9 cellular contexts compared by ENCODE assay signal in genomic region chr11:60378359-60378758, GRCh38. TPM values are rescaled to one million over a fixed set of nuclear protein-coding genes. Genes with fewer than 3 reads are reported as not detected.
DNase-seq lines count a peak whose midpoint lies in the region; ATAC-seq lines count a peak whose summit lies in the region.
"Had no signal": no experiment of that assay in that cellular context is flagged by ENCODE, and none has a peak within 500 bp of the region (broad histone marks: within the 10 kb centered on the region; RNA-seq: fewer than 3 reads in every experiment).

MS4A7 (plus strand) TSS chr11:60378532; CDS start chr11:60383142, 4,610 bp downstream.

- no peaks in the 10 kb centered on the region for H3K36me3 Mint-ChIP-seq in activated naive CD4-positive, alpha-beta T cell treated with anti-CD3 and anti-CD28 coated beads for 36 hours (ENCODE audit: low read depth)
- no peaks in the 10 kb centered on the region for H3K36me3 Mint-ChIP-seq in activated CD4-positive, alpha-beta T cell treated with anti-CD3 and anti-CD28 coated beads, Interleukin-2, amount 10 ng/mL, durations not matched to agents 24 days and 14 days (ENCODE audit: low read depth)

- peaks cover 7% of the 10 kb centered on the region for H3K4me1 Mint-ChIP-seq in activated naive CD4-positive, alpha-beta T cell treated with anti-CD3 and anti-CD28 coated beads for 36 hours (ENCODE audit: low read depth)
- H3K4me1 Mint-ChIP-seq in activated CD4-positive, alpha-beta T cell treated with anti-CD3 and anti-CD28 coated beads, Interleukin-2, amount 10 ng/mL, durations not matched to agents 24 days and 14 days: peaks cover 7% of the 10 kb centered on the region

- H3K9me3 Mint-ChIP-seq in activated naive CD4-positive, alpha-beta T cell treated with anti-CD3 and anti-CD28 coated beads for 36 hours: no peaks in the 10 kb centered on the region
- H3K9me3 Mint-ChIP-seq in activated CD4-positive, alpha-beta T cell treated with anti-CD3 and anti-CD28 coated beads, Interleukin-2, amount 10 ng/mL, durations not matched to agents 24 days and 14 days: no peaks in the 10 kb centered on the region
- H3K9me3 Mint-ChIP-seq: T-helper 1 cell treated with Interleukin-12 subunit alpha and Interleukin-12 subunit beta and Interleukin-4 antibody, amounts not matched to agents 30 μg/mL and 1 μg/mL, for 36 hours had no signal

- DNase-seq in activated naive CD4-positive, alpha-beta T cell treated with anti-CD3 and anti-CD28 coated beads for 36 hours: peak; percentile 8
- no peak for DNase-seq in activated naive CD4-positive, alpha-beta T cell treated with Interleukin-2 at 50 U/mL for 16 hours
- no peak for DNase-seq in activated CD4-positive, CD25-positive, alpha-beta regulatory T cell (lab: John Stamatoyannopoulos, UW)
- DNase-seq in activated CD4-positive, alpha-beta T cell treated with anti-CD3 and anti-CD28 coated beads, Interleukin-2, amount 10 ng/mL, durations not matched to agents 24 days and 14 days: no peak
- DNase-seq in COLO829 (ENCODE audit: low spot score): no peak

- ATAC-seq in HG03280 (IDR thresholded peaks at IDR 0.05; ENCODE audit: unreplicated experiment): peak; percentile 78

- no peak within 1 kb of the TSS for H3K4me3 ChIP-seq in rectal smooth muscle tissue (ENCODE audit: low read length)

- H3K27ac Mint-ChIP-seq in activated naive CD4-positive, alpha-beta T cell treated with anti-CD3 and anti-CD28 coated beads for 36 hours: no peak within 1 kb of the TSS
- no peak within 1 kb of the TSS for H3K27ac Mint-ChIP-seq in activated CD4-positive, alpha-beta T cell treated with anti-CD3 and anti-CD28 coated beads, Interleukin-2, amount 10 ng/mL, durations not matched to agents 24 days and 14 days
- H3K27ac Mint-ChIP-seq: T-helper 1 cell treated with Interleukin-12 subunit alpha and Interleukin-12 subunit beta and Interleukin-4 antibody, amounts not matched to agents 30 μg/mL and 1 μg/mL, for 36 hours had no signal

- intact Hi-C loops in activated naive CD4-positive, alpha-beta T cell treated with anti-CD3 and anti-CD28 coated beads for 36 hours (cut with micrococcal nuclease): no loop called here
- intact Hi-C loops in activated CD4-positive, alpha-beta T cell treated with anti-CD3 and anti-CD28 coated beads, Interleukin-2, amount 10 ng/mL, durations not matched to agents 24 days and 14 days (cut with micrococcal nuclease): no loop called here

- 20 to 64% (median 21%) methylated on average over 3 of the region's 3 CpGs for WGBS in adipose tissue, 3 donors

- H3K4me1 ChIP-seq in rectal smooth muscle tissue (ENCODE audit: control insufficient read depth, insufficient read depth, low read length): no peaks in the 10 kb centered on the region

- H3K4me3 Mint-ChIP-seq in activated naive CD4-positive, alpha-beta T cell treated with anti-CD3 and anti-CD28 coated beads for 36 hours: no peak within 1 kb of the TSS
- no peak within 1 kb of the TSS for H3K4me3 Mint-ChIP-seq in activated CD4-positive, alpha-beta T cell treated with anti-CD3 and anti-CD28 coated beads, Interleukin-2, amount 10 ng/mL, durations not matched to agents 24 days and 14 days
- H3K4me3 Mint-ChIP-seq: T-helper 1 cell treated with Interleukin-12 subunit alpha and Interleukin-12 subunit beta and Interleukin-4 antibody, amounts not matched to agents 30 μg/mL and 1 μg/mL, for 36 hours had no signal

- H3K36me3 ChIP-seq in rectal smooth muscle tissue (ENCODE audit: control insufficient read depth, insufficient read depth, low read length): no peaks in the 10 kb centered on the region

- H3K27me3 Mint-ChIP-seq in activated naive CD4-positive, alpha-beta T cell treated with anti-CD3 and anti-CD28 coated beads for 36 hours (ENCODE audit: low read depth): peaks cover 12% of the 10 kb centered on the region
- peaks cover 12% of the 10 kb centered on the region for H3K27me3 Mint-ChIP-seq in activated CD4-positive, alpha-beta T cell treated with anti-CD3 and anti-CD28 coated beads, Interleukin-2, amount 10 ng/mL, durations not matched to agents 24 days and 14 days

- no peak within 1 kb of the TSS for H3K9ac ChIP-seq in rectal smooth muscle tissue (ENCODE audit: low read length)

- H3K27ac ChIP-seq in adipose tissue (ENCODE audit: low read depth, low read length): no peak within 1 kb of the TSS
- peak within 1 kb of the TSS; percentile 43 for H3K27ac ChIP-seq in rectal smooth muscle tissue (ENCODE audit: low read depth, low read length)

- H3K27me3 ChIP-seq in rectal smooth muscle tissue (ENCODE audit: control insufficient read depth, insufficient read depth, low read length): no peaks in the 10 kb centered on the region

- CTCF ChIA-PET in activated naive CD4-positive, alpha-beta T cell treated with anti-CD3 and anti-CD28 coated beads for 36 hours (lab: Charles Lee): interaction anchor here (1.0 kb wide), 1 partner anchor 147 kb away, joined by 3 read pairs; no protein-coding TSS in a partner anchor

RNA-seq across cellular contexts. Expression of gene MS4A7, which starts in this region (rescaled TPM):
- not detected for total RNA-seq in activated naive CD4-positive, alpha-beta T cell treated with anti-CD3 and anti-CD28 coated beads for 36 hours
- polyA plus RNA-seq in adipose tissue: 10 to 100 TPM in 2 of 3 donors, 1 to 10 TPM in 1; 2.0 to 22.1 (median 18.8) TPM
- not detected in 2 replicates for total RNA-seq in activated CD4-positive, alpha-beta T cell treated with anti-CD3 and anti-CD28 coated beads, Interleukin-2, amount 10 ng/mL, durations not matched to agents 24 days and 14 days

Comparison
In these comparisons a context has a peak if more than half of its experiments do, and no peak if none do; other contexts are left out.
1. Peak in DNase-seq in activated naive CD4-positive, alpha-beta T cell treated with anti-CD3 and anti-CD28 coated beads for 36 hours; RNA of the gene not detected or under 1 TPM.